In genomic region chr11:103806130-103806900, GRCh38 we compare ENCODE assay signal across 14 cellular contexts.
DNase-seq lines count a peak whose midpoint lies in the region; ATAC-seq and TF ChIP-seq lines count a peak whose summit lies in the region.
"Had no signal": no experiment of that assay in that cellular context is flagged by ENCODE, and none has a peak within 500 bp of the region (broad histone marks: within the 10 kb centered on the region; RNA-seq: fewer than 3 reads in every experiment).

No MANE protein-coding gene starts in this region.

- no peak for DNase-seq in Right ventricle myocardium superior
- DNase-seq in right atrium auricular region (ENCODE audit: low spot score), result no peak
- DNase-seq in amniotic epithelial cell (ENCODE audit: low read depth), result peak; percentile 67
- DNase-seq in left ventricle myocardium inferior, result no peak
- no peak for DNase-seq in type B pancreatic cell (ENCODE audit: extremely low spot score, unreplicated experiment)
- no peak for DNase-seq in DMS79 treated with DMSO at 0.1 percent for 48 hours (lab: John Stamatoyannopoulos, UW)
- DNase-seq in stimulated activated naive CD8-positive, alpha-beta T cell treated with anti-CD3 and anti-CD28 coated beads, Interleukin-15, amount 100 ng/mL, for 72 hours, result no peak
- DNase-seq: activated CD8-positive, alpha-beta memory T cell treated with anti-CD3 and anti-CD28 coated beads, Interleukin-2, amount 50 U/mL, for 4 hours; dorsolateral prefrontal cortex; SW 1271; trophoblast cell had no signal

- H3K4me1 ChIP-seq in right atrium auricular region, result no peaks in the 10 kb centered on the region
- peaks cover 12% of the 10 kb centered on the region for H3K4me1 ChIP-seq in left ventricle myocardium inferior

- H3K4me3 Mint-ChIP-seq in type B pancreatic cell, result no peak overlapping the region
- H3K4me3 Mint-ChIP-seq in stimulated activated naive CD8-positive, alpha-beta T cell treated with anti-CD3 and anti-CD28 coated beads, Interleukin-15, amount 100 ng/mL, for 72 hours, result no peak overlapping the region
- H3K4me3 Mint-ChIP-seq: memory B cell had no signal

- H3K27me3 ChIP-seq in right atrium auricular region (no peaks in the 10 kb centered on the region), left ventricle myocardium inferior (ENCODE audit: low read depth) (no peaks in the 10 kb centered on the region)
- H3K27me3 ChIP-seq: dorsolateral prefrontal cortex had no signal

- no peaks in the 10 kb centered on the region for H3K36me3 Mint-ChIP-seq in type B pancreatic cell
- H3K36me3 Mint-ChIP-seq: memory B cell had no signal

- H3K36me3 ChIP-seq in right atrium auricular region (no peaks in the 10 kb centered on the region), left ventricle myocardium inferior (no peaks in the 10 kb centered on the region)

- H3K27ac ChIP-seq in right atrium auricular region (peak overlapping the region in 1 of 2 donors; percentile 42), left ventricle myocardium inferior (replicated peaks) (peak overlapping the region; percentile 12)
- H3K27ac ChIP-seq: dorsolateral prefrontal cortex had no signal

- peak overlapping the region; percentile 29 for H3K27ac Mint-ChIP-seq in type B pancreatic cell
- no peak overlapping the region for H3K27ac Mint-ChIP-seq in stimulated activated naive CD8-positive, alpha-beta T cell treated with anti-CD3 and anti-CD28 coated beads, Interleukin-15, amount 100 ng/mL, for 72 hours
- H3K27ac Mint-ChIP-seq: memory B cell had no signal

- H3K4me3 ChIP-seq in right atrium auricular region (no peak overlapping the region), left ventricle myocardium inferior (no peak overlapping the region)
- H3K4me3 ChIP-seq: GM12878 had no signal

- no peaks in the 10 kb centered on the region for H3K27me3 Mint-ChIP-seq in type B pancreatic cell
- no peaks in the 10 kb centered on the region for H3K27me3 Mint-ChIP-seq in stimulated activated naive CD8-positive, alpha-beta T cell treated with anti-CD3 and anti-CD28 coated beads, Interleukin-15, amount 100 ng/mL, for 72 hours

- H3K4me1 Mint-ChIP-seq in type B pancreatic cell (ENCODE audit: unreplicated experiment), result no peaks in the 10 kb centered on the region
- H3K4me1 Mint-ChIP-seq in stimulated activated naive CD8-positive, alpha-beta T cell treated with anti-CD3 and anti-CD28 coated beads, Interleukin-15, amount 100 ng/mL, for 72 hours, result no peaks in the 10 kb centered on the region
- H3K4me1 Mint-ChIP-seq: memory B cell had no signal

- ATAC-seq in Right ventricle myocardium superior (ENCODE audit: poor library complexity) (peak; percentile 70), GM19328 (IDR thresholded peaks at IDR 0.05; ENCODE audit: unreplicated experiment) (no peak)
- ATAC-seq in stimulated activated naive CD8-positive, alpha-beta T cell treated with anti-CD3 and anti-CD28 coated beads, Interleukin-15, amount 100 ng/mL, for 72 hours, result no peak
- ATAC-seq: GM12878 had no signal

- TF ChIP-seq CTCF in right atrium auricular region (IDR thresholded peaks at IDR 0.05) (no peak), left ventricle myocardium inferior (IDR thresholded peaks at IDR 0.05; ENCODE audit: borderline replicate concordance) (no peak), type B pancreatic cell (conservative IDR thresholded peaks at IDR 0.05) (no peak)

- intact Hi-C loops in Right ventricle myocardium superior (cut with DNase I) (no loop called here), left ventricle myocardium inferior (cut with micrococcal nuclease) (no loop called here)

- H3K9me3 ChIP-seq in right atrium auricular region (no peaks in the 10 kb centered on the region), left ventricle myocardium inferior (replicated peaks) (no peaks in the 10 kb centered on the region)

- peaks cover 7% of the 10 kb centered on the region for H3K9me3 Mint-ChIP-seq in type B pancreatic cell
- H3K9me3 Mint-ChIP-seq in stimulated activated naive CD8-positive, alpha-beta T cell treated with anti-CD3 and anti-CD28 coated beads, Interleukin-15, amount 100 ng/mL, for 72 hours, result no peaks in the 10 kb centered on the region
